In the genomic region with DNA sequence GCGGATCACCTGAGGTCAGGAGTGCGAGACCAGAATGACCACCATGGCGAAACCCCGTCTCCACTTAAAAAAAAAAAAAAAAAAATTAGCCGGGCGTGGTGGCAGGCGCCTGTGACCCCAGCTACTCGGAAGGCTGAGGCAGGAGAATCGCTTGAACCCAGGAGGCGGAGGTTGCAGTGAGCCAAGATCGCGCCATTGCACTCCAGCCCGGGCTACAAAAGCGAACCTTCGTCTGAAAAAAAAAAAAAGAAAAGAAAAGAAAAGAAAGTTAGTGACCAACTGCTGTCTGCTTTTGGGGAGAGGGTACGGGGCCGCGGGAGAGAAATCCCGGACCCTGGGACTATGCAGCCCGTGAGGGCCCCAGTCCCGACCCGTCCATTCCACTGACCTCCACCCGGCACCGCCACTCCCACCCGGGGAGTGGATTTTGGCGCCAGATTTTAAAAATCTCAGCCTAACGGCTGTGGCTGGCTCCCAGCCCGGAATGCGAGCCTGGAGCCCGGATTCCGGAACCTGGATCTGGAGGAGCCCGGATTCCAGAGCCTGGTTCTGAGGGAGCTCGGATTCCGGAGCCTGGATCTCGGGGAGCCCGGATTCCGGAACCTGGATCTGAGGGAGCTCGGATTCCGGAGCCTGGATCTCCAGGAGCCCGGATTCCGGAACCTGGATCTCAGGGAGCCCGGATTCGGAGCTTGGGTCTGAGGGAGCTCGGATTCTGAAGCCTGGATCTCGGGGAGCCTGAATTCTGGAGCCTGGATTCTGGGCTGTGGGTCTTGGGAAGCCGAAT, we compare ENCODE assay signal across 8 cellular contexts. TPM values are rescaled to one million over a fixed set of nuclear protein-coding genes. Genes with fewer than 3 reads are reported as not detected.
DNase-seq lines count a peak whose midpoint lies in the region; ATAC-seq and TF ChIP-seq lines count a peak whose summit lies in the region.

No MANE protein-coding gene starts in this region.

- H3K27me3 ChIP-seq in adipocyte (replicated peaks; ENCODE audit: control insufficient read depth, insufficient read depth, low read length) (no peaks in the 10 kb centered on the region), heart left ventricle (no peaks in the 10 kb centered on the region)

- H3K4me3 ChIP-seq in adipocyte (ENCODE audit: low read length) (peak overlapping the region; percentile 86), heart left ventricle (peak overlapping the region; percentile 4 to 76 (median 58))

- no peaks in the 10 kb centered on the region for H3K9me3 Mint-ChIP-seq in Calu3 (ENCODE audit: low read depth, unreplicated experiment)
- H3K9me3 Mint-ChIP-seq in osteocyte (ENCODE audit: unreplicated experiment): no peaks in the 10 kb centered on the region

- H3K27ac Mint-ChIP-seq in Calu3 (ENCODE audit: unreplicated experiment) (no peak overlapping the region), osteocyte (ENCODE audit: unreplicated experiment) (peak overlapping the region; percentile 74)

- H3K4me1 Mint-ChIP-seq in Calu3 (ENCODE audit: low read depth, unreplicated experiment): no peaks in the 10 kb centered on the region
- H3K4me1 Mint-ChIP-seq in osteocyte (ENCODE audit: unreplicated experiment): peaks cover 19% of the 10 kb centered on the region

- 5 to 13% (median 7%) methylated on average over 44 to 46 of the region's 46 CpGs for WGBS in heart left ventricle, 4 donors

- CTCF ChIA-PET in Calu3 (lab: Charles Lee): interaction anchor here (0.5 to 1.4 kb wide), 3 partner anchors 14 to 151 kb away, joined by 3 to 5 read pairs (median 4); no protein-coding TSS in a partner anchor

- H3K4me1 ChIP-seq in adipocyte (ENCODE audit: control insufficient read depth, insufficient read depth, low read length): peaks cover 7% of the 10 kb centered on the region
- peaks cover 0 to 21% (median 12%) of the 10 kb centered on the region in 12 donors for H3K4me1 ChIP-seq in heart left ventricle

- H3K4me3 Mint-ChIP-seq in Calu3 (ENCODE audit: low read depth, unreplicated experiment) (peak overlapping the region; percentile 78), osteocyte (ENCODE audit: unreplicated experiment) (peak overlapping the region; percentile 79)

- no TSS peak for BruUV-seq in Calu3 (replicated peaks; lab: Mats Ljungman, UMichigan)

- H3K9me3 ChIP-seq in adipocyte (ENCODE audit: control insufficient read depth, low read length) (no peaks in the 10 kb centered on the region), heart left ventricle (no peaks in the 10 kb centered on the region)

- intact Hi-C loops in Calu3 (cut with micrococcal nuclease; ENCODE audit: unreplicated experiment): no loop called here
- intact Hi-C loops in heart left ventricle (cut with DNase I): loop anchor here in 1 of 10 donors (10.0 kb wide), 1 partner anchor 632 kb away; the partner anchor contains the start of gene GNA11

- H3K27ac ChIP-seq in heart left ventricle: peak overlapping the region in 9 of 12 donors; percentile 10 to 74 (median 41)

- ATAC-seq in heart left ventricle (peak; percentile 60 to 88 (median 74)), HG02884 (IDR thresholded peaks at IDR 0.05; ENCODE audit: unreplicated experiment) (no peak)

- peaks cover 9% of the 10 kb centered on the region for H3K36me3 Mint-ChIP-seq in Calu3 (ENCODE audit: insufficient read depth, unreplicated experiment)
- no peaks in the 10 kb centered on the region for H3K36me3 Mint-ChIP-seq in osteocyte (ENCODE audit: unreplicated experiment)

- H3K36me3 ChIP-seq in adipocyte (ENCODE audit: control insufficient read depth, insufficient read depth, low read length, severe bottlenecking): no peaks in the 10 kb centered on the region
- no peaks in the 10 kb centered on the region for H3K36me3 ChIP-seq in heart left ventricle

- no peaks in the 10 kb centered on the region for H3K27me3 Mint-ChIP-seq in Calu3 (ENCODE audit: unreplicated experiment)
- no peaks in the 10 kb centered on the region for H3K27me3 Mint-ChIP-seq in osteocyte (ENCODE audit: unreplicated experiment)

- peak; percentile 35 for DNase-seq in Calu3
- peak; percentile 96 for DNase-seq in M059J (ENCODE audit: low read depth)
- peak; percentile 96 for DNase-seq in adipocyte (ENCODE audit: low read depth)
- peak; percentile 89 to 92 (median 91) for DNase-seq in heart left ventricle
- peak; percentile 95 for DNase-seq in osteocyte (ENCODE audit: extremely low spot score, unreplicated experiment)
- no peak for DNase-seq in CD1c-positive myeloid dendritic cell (ENCODE audit: extremely low spot score)
- DNase-seq in GF-D8 (lab: John Stamatoyannopoulos, UW): no peak

- TF ChIP-seq CTCF in Calu3 (IDR thresholded peaks at IDR 0.05; ENCODE audit: unreplicated experiment) (no peak), heart left ventricle (IDR thresholded peaks at IDR 0.05) (no peak), osteocyte (IDR thresholded peaks at IDR 0.05) (no peak)

- TF ChIP-seq POLR2A in heart left ventricle (IDR thresholded peaks at IDR 0.05): peak in 1 of 2 donors; percentile 52

- H3K9ac ChIP-seq in adipocyte (ENCODE audit: low read length): peak overlapping the region; percentile 79

RNA-seq across cellular contexts. Expression of gene LMNB2, which starts 6.1 kb away (rescaled TPM):
- total RNA-seq in Calu3 (2022) (88.0 and 109 TPM in 2 replicates), heart left ventricle (10 to 100 TPM in 7 of 9 donors, 1 to 10 TPM in 2; 6.6 to 22.2 (median 13.8) TPM), osteocyte (40.2 and 40.8 TPM in 2 replicates)
- 57.9 and 114 TPM in 2 replicates for total RNA-seq in M059J (2014; rRNA removed; shearing (Covaris generic))
- polyA plus RNA-seq in heart left ventricle: 10 to 100 TPM in 1 of 2 donors, 1 to 10 TPM in 1; 9.3 to 33.0 TPM

RNA-seq across cellular contexts. Expression of gene GADD45B, which starts 13.1 kb away (rescaled TPM):
- total RNA-seq in Calu3 (2022): 26.3 and 36.5 TPM in 2 replicates
- total RNA-seq in M059J (2014; rRNA removed; shearing (Covaris generic)): 38.8 and 54.0 TPM in 2 replicates
- total RNA-seq in heart left ventricle: 100 to 1,000 TPM in 2 of 9 donors, 10 to 100 TPM in 7; 20.3 to 155 (median 46.6) TPM
- 10 to 100 TPM; 67.2 to 68.4 TPM for polyA plus RNA-seq in heart left ventricle
- total RNA-seq in osteocyte: 148 and 165 TPM in 2 replicates

RNA-seq across cellular contexts. Expression of gene TIMM13, which starts 35.4 kb away (rescaled TPM):
- total RNA-seq in Calu3 (2022) (75.8 and 81.8 TPM in 2 replicates), heart left ventricle (10 to 100 TPM; 27.4 to 78.4 (median 62.6) TPM), osteocyte (108 and 109 TPM in 2 replicates)
- 38.5 and 48.3 TPM in 2 replicates for total RNA-seq in M059J (2014; rRNA removed; shearing (Covaris generic))
- 10 to 100 TPM; 75.4 to 98.5 TPM for polyA plus RNA-seq in heart left ventricle

Comparison
In these comparisons a context has a peak if more than half of its experiments do, and no peak if none do; other contexts are left out.
1. DNase-seq: peak in Calu3 (single experiment), M059J (single experiment), adipocyte (single experiment), heart left ventricle (5 of 5) and osteocyte (single experiment); none in CD1c-positive myeloid dendritic cell (single experiment) and GF-D8 (single experiment).